Comparison of ENCODE assay signal across 8 cellular contexts in genomic region chr6:44223471-44224153, GRCh38. TPM values are rescaled to one million over a fixed set of nuclear protein-coding genes. Genes with fewer than 3 reads are reported as not detected.
A peak's percentile ranks its signal among the peaks of the same experiment; 100 is the strongest.
DNase-seq lines count a peak whose midpoint lies in the region; ATAC-seq and TF ChIP-seq lines count a peak whose summit lies in the region.

Gene SLC29A1 (plus strand): TSS chr6:44223595. CDS start chr6:44227314, 3,719 bp downstream.

- ATAC-seq in body of pancreas (peak; percentile 31), HG03039 (IDR thresholded peaks at IDR 0.05; ENCODE audit: unreplicated experiment) (no peak)

- H3K27ac ChIP-seq in body of pancreas (peak within 1 kb of the TSS; percentile 92 to 95 (median 94)), iPS-18a (ENCODE audit: low read length) (peak within 1 kb of the TSS; percentile 26), skin epidermis (peak within 1 kb of the TSS in 17 of 21 experiments; percentile 39 to 91 (median 82))

- TF ChIP-seq CTCF in body of pancreas (IDR thresholded peaks at IDR 0.05): peak in 3 of 7 experiments; percentile 21 to 26 (median 23)

- no peaks in the 10 kb centered on the region for H3K36me3 ChIP-seq in body of pancreas (replicated peaks in 1 of 2; ENCODE audit: insufficient read depth in 1 of 2, low read depth in 2 of 2)
- peaks cover 12% of the 10 kb centered on the region for H3K36me3 ChIP-seq in iPS-18a (ENCODE audit: control insufficient read depth, low read depth, low read length)

- H3K4me1 ChIP-seq in body of pancreas: peaks cover 89% of the 10 kb centered on the region
- peaks cover 47% of the 10 kb centered on the region for H3K4me1 ChIP-seq in iPS-18a (ENCODE audit: control insufficient read depth, low read depth, low read length)

- CTCF ChIA-PET in HEK293T (lab: Yijun Ruan, JAX): interaction anchor here (0.9 to 2.6 kb wide), 6 partner anchors 10 to 51 kb away, joined by 3 to 14 read pairs (median 5); no protein-coding TSS in a partner anchor

- DNase-seq in ELF-1 (ENCODE audit: low read depth, low spot score): peak; percentile 75
- DNase-seq in HEK293T (ENCODE audit: extremely low spot score): peak; percentile 89
- DNase-seq in NCI-H2081 treated with DMSO at 0.1 percent for 48 hours (lab: John Stamatoyannopoulos, UW): peak; percentile 24
- DNase-seq in UCSD-AML1 (lab: John Stamatoyannopoulos, UW; ENCODE audit: unreplicated experiment): peak; percentile 81
- DNase-seq in body of pancreas: peak; percentile 77 to 86 (median 82)

- WGBS in body of pancreas, 2 donors: 0% methylated on average over 10 to 61 of the region's 72 CpGs

- H3K9me3 ChIP-seq in body of pancreas: no peaks in the 10 kb centered on the region
- H3K9me3 ChIP-seq in iPS-18a (ENCODE audit: control insufficient read depth, low read depth, low read length): no peaks in the 10 kb centered on the region

- peak within 1 kb of the TSS; percentile 72 for H3K9ac ChIP-seq in iPS-18a (ENCODE audit: low read length)

- peak in 2 of 3 donors; percentile 31 to 58 for TF ChIP-seq POLR2A in body of pancreas (IDR thresholded peaks at IDR 0.05)

- H3K4me3 ChIP-seq in body of pancreas: peak within 1 kb of the TSS in 1 of 2 donors; percentile 21
- peak within 1 kb of the TSS; percentile 97 for H3K4me3 ChIP-seq in iPS-18a (ENCODE audit: low read length)
- peak within 1 kb of the TSS; percentile 52 to 80 (median 61) for H3K4me3 ChIP-seq in skin epidermis

- POLR2A ChIA-PET in HEK293T (lab: Yijun Ruan, JAX): interaction anchor here (0.6 to 8.0 kb wide), 8 partner anchors 10 to 61 kb away, joined by 3 to 65 read pairs (median 5); partner anchors contain the start of genes HSP90AB1, SLC35B2 and TMEM151B

- H3K27me3 ChIP-seq in body of pancreas: no peaks in the 10 kb centered on the region
- H3K27me3 ChIP-seq in iPS-18a (ENCODE audit: control insufficient read depth, insufficient read depth, low read length): no peaks in the 10 kb centered on the region

- intact Hi-C loops in body of pancreas (cut with DNase I): no loop called here

TF ChIP-seq in HEK293T, 16 proteins besides CTCF, POLR2A, EP300 and RAD21:
- TF ChIP-seq, protein P1, sequence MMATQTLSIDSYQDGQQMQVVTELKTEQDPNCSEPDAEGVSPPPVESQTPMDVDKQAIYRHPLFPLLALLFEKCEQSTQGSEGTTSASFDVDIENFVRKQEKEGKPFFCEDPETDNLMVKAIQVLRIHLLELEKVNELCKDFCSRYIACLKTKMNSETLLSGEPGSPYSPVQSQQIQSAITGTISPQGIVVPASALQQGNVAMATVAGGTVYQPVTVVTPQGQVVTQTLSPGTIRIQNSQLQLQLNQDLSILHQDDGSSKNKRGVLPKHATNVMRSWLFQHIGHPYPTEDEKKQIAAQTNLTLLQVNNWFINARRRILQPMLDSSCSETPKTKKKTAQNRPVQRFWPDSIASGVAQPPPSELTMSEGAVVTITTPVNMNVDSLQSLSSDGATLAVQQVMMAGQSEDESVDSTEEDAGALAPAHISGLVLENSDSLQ (IDR thresholded peaks at IDR 0.05): no peak
- peak; percentile 69 for TF ChIP-seq L3MBTL2 (conservative IDR thresholded peaks at IDR 0.05)
- TF ChIP-seq LEF1 (IDR thresholded peaks at IDR 0.05; ENCODE audit: borderline replicate concordance): no peak

RNA-seq across cellular contexts. Expression of gene SLC29A1, which starts in this region (rescaled TPM):
- total RNA-seq in body of pancreas: 10 to 100 TPM; 44.8 to 90.3 TPM

Comparison
In these comparisons a context has a peak if more than half of its experiments do, and no peak if none do; other contexts are left out.
1. DNase-seq: peak in every context shown above with its lines; median percentile 89 in HEK293T; 82 in body of pancreas; 81 in UCSD-AML1; 75 in ELF-1; 24 in NCI-H2081 treated with DMSO at 0.1 percent for 48 hours.
2. H3K27ac ChIP-seq: peak in every context shown above with its lines; median percentile 94 in body of pancreas; 82 in skin epidermis; 26 in iPS-18a.